8 cellular contexts compared by ENCODE assay signal in the genomic region with DNA sequence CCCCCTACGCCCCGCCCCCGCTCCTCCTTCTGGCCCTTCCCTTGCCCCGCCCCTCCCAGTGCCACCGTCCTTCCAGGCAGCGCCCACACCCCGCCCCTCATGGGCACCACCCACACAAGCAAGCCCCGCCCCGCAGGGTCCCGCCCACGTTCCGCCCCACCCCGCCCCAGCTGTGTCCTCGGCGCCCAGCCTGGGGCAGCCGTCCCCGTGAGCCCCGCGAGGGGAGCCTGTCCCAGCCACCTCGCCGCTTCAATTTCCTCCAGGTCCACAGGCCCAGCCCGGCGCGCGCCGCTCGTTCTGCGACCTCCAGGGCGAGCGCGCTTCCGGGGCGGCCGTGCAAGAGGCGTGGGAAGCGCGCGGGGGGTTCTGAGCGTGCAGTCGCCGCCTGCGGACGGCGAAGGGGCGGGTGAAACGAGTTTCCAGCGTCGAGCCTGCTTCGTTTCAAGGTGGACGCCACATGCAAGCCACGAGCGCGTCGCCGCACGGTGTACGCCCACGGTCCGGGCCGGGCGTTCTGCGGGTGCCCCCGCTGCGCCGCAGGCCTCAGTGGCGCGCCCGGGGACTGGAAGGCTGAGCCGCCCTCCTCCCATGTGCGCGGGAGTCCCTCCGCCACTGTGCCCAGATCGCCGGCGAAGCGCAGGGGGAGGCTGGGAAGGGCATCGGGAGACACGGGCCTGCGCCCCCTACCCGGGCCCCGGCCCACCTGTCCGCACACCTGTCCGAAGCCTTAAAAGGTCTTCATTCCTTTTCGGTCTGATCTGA. TPM values are rescaled to one million over a fixed set of nuclear protein-coding genes. Genes with fewer than 3 reads are reported as not detected.
A peak's percentile ranks its signal among the peaks of the same experiment; 100 is the strongest.
DNase-seq lines count a peak whose midpoint lies in the region; ATAC-seq lines count a peak whose summit lies in the region.

No MANE protein-coding gene starts in this region.

- peak; percentile 93 for DNase-seq in CMK (ENCODE audit: low read depth)
- DNase-seq in SK-N-DZ (ENCODE audit: low spot score): peak; percentile 64
- DNase-seq in activated naive CD8-positive, alpha-beta T cell treated with anti-CD3 and anti-CD28 coated beads, Interleukin-2, amount 10 ng/mL, durations not matched to agents 7 days and 5 days: peak; percentile 95
- peak; percentile 99 for DNase-seq in cardiac septum (ENCODE audit: low spot score)
- peak; percentile 90 for DNase-seq in pons (ENCODE audit: low spot score)

- H3K9me3 Mint-ChIP-seq in activated naive CD8-positive, alpha-beta T cell treated with anti-CD3 and anti-CD28 coated beads, Interleukin-2, amount 10 ng/mL, durations not matched to agents 7 days and 5 days: no peaks in the 10 kb centered on the region

- peaks cover 3% of the 10 kb centered on the region for H3K4me1 Mint-ChIP-seq in activated naive CD8-positive, alpha-beta T cell treated with anti-CD3 and anti-CD28 coated beads, Interleukin-2, amount 10 ng/mL, durations not matched to agents 7 days and 5 days

- H3K4me3 ChIP-seq in HUES64 (ENCODE audit: low read length): peak overlapping the region; percentile 56
- peak overlapping the region; percentile 26 for H3K4me3 ChIP-seq in urinary bladder (ENCODE audit: low read depth, low read length)

- H3K27ac ChIP-seq in HUES64 (ENCODE audit: low read depth, low read length) (no peak overlapping the region), urinary bladder (ENCODE audit: low read depth) (peak overlapping the region; percentile 86)

- H3K27me3 Mint-ChIP-seq in activated naive CD8-positive, alpha-beta T cell treated with anti-CD3 and anti-CD28 coated beads, Interleukin-2, amount 10 ng/mL, durations not matched to agents 7 days and 5 days: no peaks in the 10 kb centered on the region

- ATAC-seq in GM21360 (IDR thresholded peaks at IDR 0.05; ENCODE audit: unreplicated experiment): peak; percentile 54
- ATAC-seq in activated naive CD8-positive, alpha-beta T cell treated with anti-CD3 and anti-CD28 coated beads, Interleukin-2, amount 10 ng/mL, durations not matched to agents 7 days and 5 days (ENCODE audit: low read depth): peak; percentile 79

- POLR2A ChIA-PET in activated naive CD8-positive, alpha-beta T cell treated with anti-CD3 and anti-CD28 coated beads, Interleukin-2, amount 10 ng/mL, durations not matched to agents 7 days and 5 days (lab: Charles Lee): interaction anchor here (0.5 to 2.7 kb wide), 4 partner anchors 7 to 26 kb away, joined by 3 to 17 read pairs (median 4); a partner anchor contains a TSS

- no peak overlapping the region for H3K27ac Mint-ChIP-seq in activated naive CD8-positive, alpha-beta T cell treated with anti-CD3 and anti-CD28 coated beads, Interleukin-2, amount 10 ng/mL, durations not matched to agents 7 days and 5 days

- H3K36me3 ChIP-seq in HUES64 (ENCODE audit: insufficient read depth, low read length) (no peaks in the 10 kb centered on the region), urinary bladder (ENCODE audit: insufficient read depth) (no peaks in the 10 kb centered on the region)

- no peaks in the 10 kb centered on the region for H3K9me3 ChIP-seq in HUES64 (ENCODE audit: insufficient read depth, low read depth, low read length)

- 11% methylated on average over 77 of the region's 84 CpGs for WGBS in HUES64
- WGBS in urinary bladder: 11% methylated on average over 84 of the region's 84 CpGs

- H3K27me3 ChIP-seq in HUES64 (ENCODE audit: insufficient read depth, low read length): peaks cover 8% of the 10 kb centered on the region

- H3K4me1 ChIP-seq in HUES64 (ENCODE audit: insufficient read depth, low read length): no peaks in the 10 kb centered on the region
- no peaks in the 10 kb centered on the region for H3K4me1 ChIP-seq in urinary bladder (ENCODE audit: insufficient read depth)

- intact Hi-C loops in cardiac septum (cut with DNase I): loop anchor here (2.0 kb wide), 1 partner anchor 25 kb away; no protein-coding TSS in a partner anchor

- peak overlapping the region; percentile 69 for H3K4me3 Mint-ChIP-seq in activated naive CD8-positive, alpha-beta T cell treated with anti-CD3 and anti-CD28 coated beads, Interleukin-2, amount 10 ng/mL, durations not matched to agents 7 days and 5 days

- H3K36me3 Mint-ChIP-seq in activated naive CD8-positive, alpha-beta T cell treated with anti-CD3 and anti-CD28 coated beads, Interleukin-2, amount 10 ng/mL, durations not matched to agents 7 days and 5 days: no peaks in the 10 kb centered on the region

- peak overlapping the region; percentile 65 for H3K9ac ChIP-seq in HUES64 (ENCODE audit: low read depth, low read length)

RNA-seq across cellular contexts. Expression of a gene that starts 10.8 kb away (rescaled TPM):
- polyA plus RNA-seq in HUES64 (2013, experiment 1 of 2): 76.8 TPM
- 80.1 TPM for polyA plus RNA-seq in HUES64 (2013, experiment 2 of 2)
- 31.2 and 35.3 TPM in 2 replicates for polyA plus RNA-seq in SK-N-DZ (2014; cell fraction: cytosol; rRNA removed)
- 35.9 and 59.0 TPM in 2 replicates for polyA plus RNA-seq in SK-N-DZ (2014; cell fraction: nucleus; rRNA removed)
- total RNA-seq in activated naive CD8-positive, alpha-beta T cell treated with anti-CD3 and anti-CD28 coated beads, Interleukin-2, amount 10 ng/mL, durations not matched to agents 7 days and 5 days: 10 to 100 TPM; 59.0 to 61.0 TPM
- total RNA-seq in cardiac septum (40.5 TPM), urinary bladder (14.6 TPM)
- 96.4 TPM for polyA plus RNA-seq in urinary bladder

RNA-seq across cellular contexts. Expression of a gene that starts 22.7 kb away (rescaled TPM):
- polyA plus RNA-seq in HUES64 (2013, experiment 1 of 2): 33.1 TPM
- polyA plus RNA-seq in HUES64 (2013, experiment 2 of 2): 32.7 TPM
- 2.4 and 3.1 TPM in 2 replicates for polyA plus RNA-seq in SK-N-DZ (2014; cell fraction: cytosol; rRNA removed)
- polyA plus RNA-seq in SK-N-DZ (2014; cell fraction: nucleus; rRNA removed): 1.2 and 7.3 TPM in 2 replicates
- total RNA-seq in activated naive CD8-positive, alpha-beta T cell treated with anti-CD3 and anti-CD28 coated beads, Interleukin-2, amount 10 ng/mL, durations not matched to agents 7 days and 5 days: 10 to 100 TPM; 59.3 to 71.6 TPM
- total RNA-seq in cardiac septum (39.9 TPM), urinary bladder (27.8 TPM)
- polyA plus RNA-seq in urinary bladder: 60.5 TPM
